20 cellular contexts compared by ENCODE assay signal in the genomic region with DNA sequence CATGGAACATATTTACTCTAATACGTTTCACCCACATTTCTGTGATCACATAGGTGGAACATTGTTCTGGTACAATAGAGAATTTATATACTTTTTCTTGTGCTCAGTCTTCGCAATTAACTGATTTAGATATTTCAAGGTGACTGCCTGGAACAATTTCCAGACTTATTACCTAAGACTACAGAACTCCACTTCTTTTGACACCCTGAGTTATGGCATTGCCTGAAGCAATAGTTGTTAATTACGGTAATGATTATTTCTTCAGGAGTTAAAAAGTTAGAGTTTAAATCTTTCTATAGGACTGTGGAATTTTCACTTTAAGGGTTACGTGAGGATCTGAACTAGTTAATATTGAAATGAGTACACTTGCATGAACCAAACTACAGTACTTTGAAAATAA.
DNase-seq lines count a peak whose midpoint lies in the region; FAIRE-seq and TF ChIP-seq lines count a peak whose summit lies in the region.
"Had no signal": no experiment of that assay in that cellular context is flagged by ENCODE, and none has a peak within 500 bp of the region (broad histone marks: within the 10 kb centered on the region; RNA-seq: fewer than 3 reads in every experiment).

No MANE protein-coding gene starts in this region.

- no peak overlapping the region for H2AFZ ChIP-seq in astrocyte (ENCODE audit: low read depth, low read length)
- H2AFZ ChIP-seq: GM23338 had no signal

- H3K4me1 Mint-ChIP-seq in astrocyte (ENCODE audit: low read depth, unreplicated experiment): peaks cover 30% of the 10 kb centered on the region

- H3K4me3 ChIP-seq in astrocyte (ENCODE audit: insufficient read depth, low read depth, low read length) (no peak overlapping the region), spleen (no peak overlapping the region)
- H3K4me3 ChIP-seq: BLaER1, GM12878, GM23338 had no signal

- H3K4me1 ChIP-seq in astrocyte (ENCODE audit: insufficient read depth, low read length) (no peaks in the 10 kb centered on the region), spleen (no peaks in the 10 kb centered on the region)
- H3K4me1 ChIP-seq: BLaER1 had no signal

- H3K27me3 ChIP-seq in astrocyte (ENCODE audit: insufficient read depth, low read length) (no peaks in the 10 kb centered on the region), spleen (replicated peaks in 1 of 7) (no peaks in the 10 kb centered on the region)
- H3K27me3 ChIP-seq: BLaER1 had no signal

- TF ChIP-seq POLR2A in spleen (IDR thresholded peaks at IDR 0.05): no peak

- intact Hi-C loops in spleen (cut with DNase I; ENCODE audit: low total_unique reads): no loop called here

- no peaks in the 10 kb centered on the region for H3K9me3 ChIP-seq in astrocyte (ENCODE audit: insufficient read depth, low read depth, low read length)
- H3K9me3 ChIP-seq in spleen: peaks cover 0 to 4% (median 0%) of the 10 kb centered on the region in 8 donors

- 95 to 98% (median 96%) methylated on average over 4 of the region's 4 CpGs for WGBS in spleen, 5 donors

- TF ChIP-seq CTCF in astrocyte (IDR thresholded peaks at IDR 0.05; ENCODE audit: insufficient read depth, low read depth, low read length) (no peak), spleen (IDR thresholded peaks at IDR 0.05 in 8 of 11, conservative IDR thresholded peaks at IDR 0.05 in 3 of 11) (no peak)

- H3K36me3 ChIP-seq in astrocyte (ENCODE audit: insufficient read depth, low read length): no peaks in the 10 kb centered on the region
- H3K36me3 ChIP-seq in spleen: peaks cover 0 to 4% (median 0%) of the 10 kb centered on the region in 6 donors
- H3K36me3 ChIP-seq: BLaER1 had no signal

- H3K9me3 Mint-ChIP-seq in astrocyte (ENCODE audit: unreplicated experiment): no peaks in the 10 kb centered on the region
- H3K9me3 Mint-ChIP-seq: CD8-positive, alpha-beta T cell; GM23338; H9 had no signal

- no peaks in the 10 kb centered on the region for H3K27me3 Mint-ChIP-seq in astrocyte (ENCODE audit: low read depth, unreplicated experiment)
- H3K27me3 Mint-ChIP-seq: B cell; CD4-positive, CD25-positive, alpha-beta regulatory T cell had no signal

- H3K36me3 Mint-ChIP-seq in astrocyte (ENCODE audit: low read depth, unreplicated experiment): no peaks in the 10 kb centered on the region

- H3K9ac ChIP-seq in astrocyte (ENCODE audit: low read length): no peak overlapping the region
- H3K9ac ChIP-seq: BLaER1 had no signal

- H3K79me2 ChIP-seq in astrocyte (ENCODE audit: insufficient read depth, low read length): no peaks in the 10 kb centered on the region

- H3K4me3 Mint-ChIP-seq in astrocyte (ENCODE audit: unreplicated experiment): no peak overlapping the region
- H3K4me3 Mint-ChIP-seq: B cell; CD4-positive, CD25-positive, alpha-beta regulatory T cell; CD8-positive, alpha-beta T cell; GM23338; H9 had no signal

- no peak overlapping the region for H3K27ac Mint-ChIP-seq in astrocyte (ENCODE audit: unreplicated experiment)
- H3K27ac Mint-ChIP-seq: B cell; CD4-positive, CD25-positive, alpha-beta regulatory T cell; CD8-positive, alpha-beta T cell; H9 had no signal

- DNase-seq in astrocyte (ENCODE audit: low read depth): no peak
- DNase-seq in left kidney (ENCODE audit: low read depth, low spot score): peak; percentile 44
- peak; percentile 77 for DNase-seq in renal cortical epithelial cell (ENCODE audit: low read depth)
- no peak for DNase-seq in spleen
- DNase-seq in germinal center (ENCODE audit: low spot score): no peak
- no peak for DNase-seq in NCI-H1048 (lab: John Stamatoyannopoulos, UW)
- DNase-seq: CD4-positive, CD25-positive, alpha-beta regulatory T cell; CD8-positive, alpha-beta T cell; DMS 273 treated with DMSO at 0.1 percent for 48 hours; DMS79; EL; GDM1; H9 had no signal

- H3K27ac ChIP-seq in astrocyte (ENCODE audit: low read depth, low read length): no peak overlapping the region
- no peak overlapping the region for H3K27ac ChIP-seq in spleen
- H3K27ac ChIP-seq: BLaER1, C4-2B had no signal

- no peaks in the 10 kb centered on the region for H4K20me1 ChIP-seq in astrocyte (ENCODE audit: insufficient read depth, low read length)
- H4K20me1 ChIP-seq: BLaER1 had no signal

- H3K4me2 ChIP-seq in astrocyte (ENCODE audit: low read length): no peak overlapping the region
- H3K4me2 ChIP-seq: BLaER1, GM23338 had no signal

- peak; percentile 5 for FAIRE-seq in astrocyte (lab: Jason Lieb, UNC)
- FAIRE-seq: D721Med, GM12878, GM19239 had no signal

Comparison
In these comparisons a context has a peak if more than half of its experiments do, and no peak if none do; other contexts are left out.
1. DNase-seq: peak in left kidney (single experiment) and renal cortical epithelial cell (single experiment); none in astrocyte (single experiment), spleen (single experiment), germinal center (single experiment) and NCI-H1048 (single experiment).